ENCODE assay signal across 1 cellular context in genomic region chr3:5006755-5007202, GRCh38.
A peak's percentile ranks its signal among the peaks of the same experiment; 100 is the strongest.
TF ChIP-seq lines count a peak whose summit lies in the region.

No MANE protein-coding gene starts in this region.

TF ChIP-seq in GM12878, 131 proteins besides CTCF, POLR2A, EP300 and RAD21 (continued from another document and continues in another):
- TF ChIP-seq, protein P1, sequence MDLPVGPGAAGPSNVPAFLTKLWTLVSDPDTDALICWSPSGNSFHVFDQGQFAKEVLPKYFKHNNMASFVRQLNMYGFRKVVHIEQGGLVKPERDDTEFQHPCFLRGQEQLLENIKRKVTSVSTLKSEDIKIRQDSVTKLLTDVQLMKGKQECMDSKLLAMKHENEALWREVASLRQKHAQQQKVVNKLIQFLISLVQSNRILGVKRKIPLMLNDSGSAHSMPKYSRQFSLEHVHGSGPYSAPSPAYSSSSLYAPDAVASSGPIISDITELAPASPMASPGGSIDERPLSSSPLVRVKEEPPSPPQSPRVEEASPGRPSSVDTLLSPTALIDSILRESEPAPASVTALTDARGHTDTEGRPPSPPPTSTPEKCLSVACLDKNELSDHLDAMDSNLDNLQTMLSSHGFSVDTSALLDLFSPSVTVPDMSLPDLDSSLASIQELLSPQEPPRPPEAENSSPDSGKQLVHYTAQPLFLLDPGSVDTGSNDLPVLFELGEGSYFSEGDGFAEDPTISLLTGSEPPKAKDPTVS (IDR thresholded peaks at IDR 0.05; ENCODE audit: low read depth, low read length) = no peak
- TF ChIP-seq RFX5 (IDR thresholded peaks at IDR 0.05; ENCODE audit: low read depth, low read length) (no peak), ZNF687 (IDR thresholded peaks at IDR 0.05) (peak; percentile 94), ZBTB40 (IDR thresholded peaks at IDR 0.05; ENCODE audit: borderline replicate concordance) (no peak), ZNF274 (IDR thresholded peaks at IDR 0.05; ENCODE audit: insufficient read depth, insufficient read length) (no peak), MTA3 (IDR thresholded peaks at IDR 0.05; ENCODE audit: borderline replicate concordance, low read length) (no peak), NR2C2 (IDR thresholded peaks at IDR 0.05; ENCODE audit: borderline replicate concordance, control insufficient read depth, insufficient read length, low read depth) (no peak), ZBTB11 (CRISPR knock-in tag; IDR thresholded peaks at IDR 0.05) (no peak), YY1 (IDR thresholded peaks at IDR 0.05; ENCODE audit: low read depth, low read length) (peak; percentile 56), POLR2AphosphoS2 (IDR thresholded peaks at IDR 0.05; ENCODE audit: low read depth, low read length) (0 out of 2 replicates have a peak, but pooled peaks have one; percentile 70), SUZ12 (IDR thresholded peaks at IDR 0.05; ENCODE audit: unreplicated experiment) (no peak), BMI1 (IDR thresholded peaks at IDR 0.05; ENCODE audit: borderline replicate concordance) (peak; percentile 87; the same call in 1 of the 2 replicates), MAX (IDR thresholded peaks at IDR 0.05; ENCODE audit: low read depth, low read length) (no peak), RB1 (IDR thresholded peaks at IDR 0.05; ENCODE audit: borderline replicate concordance) (peak; percentile 89; the same call in 1 of the 2 replicates), ESRRA (IDR thresholded peaks at IDR 0.05; ENCODE audit: low read length) (no peak), ZBED1 (IDR thresholded peaks at IDR 0.05; ENCODE audit: borderline replicate concordance) (peak; percentile 64; the same call in 1 of the 2 replicates), DPF2 (IDR thresholded peaks at IDR 0.05) (peak; percentile 98), NFIC (IDR thresholded peaks at IDR 0.05; ENCODE audit: low read depth, low read length) (no peak), TCF7 (IDR thresholded peaks at IDR 0.05; ENCODE audit: borderline replicate concordance) (peak; percentile 47; the same call in 1 of the 2 replicates), ELK1 (IDR thresholded peaks at IDR 0.05; ENCODE audit: low read depth, low read length) (no peak), GABPA (IDR thresholded peaks at IDR 0.05; ENCODE audit: low read depth) (no peak), IKZF2 (IDR thresholded peaks at IDR 0.05) (peak; percentile 100), GATAD2B (conservative IDR thresholded peaks at IDR 0.05; ENCODE audit: low read depth) (peak; percentile 75), RELA (IDR thresholded peaks at IDR 0.05; ENCODE audit: borderline replicate concordance, partially characterized antibody) (peak; percentile 99), IRF4 (IDR thresholded peaks at IDR 0.05; ENCODE audit: low read depth, low read length) (peak; percentile 94), RCOR1 (conservative IDR thresholded peaks at IDR 0.05; ENCODE audit: low read depth, low read length) (peak; percentile 85; the same call in 1 of the 2 replicates), SMC3 (IDR thresholded peaks at IDR 0.05; ENCODE audit: borderline replicate concordance, low read length) (no peak), SIN3A (IDR thresholded peaks at IDR 0.05; ENCODE audit: low read depth, low read length) (no peak), PML (IDR thresholded peaks at IDR 0.05; ENCODE audit: low read length) (no peak), MEF2A (IDR thresholded peaks at IDR 0.05; ENCODE audit: insufficient read depth, low read depth, low read length) (peak; percentile 68; the same call in 1 of the 2 replicates)
- TF ChIP-seq, protein P2, sequence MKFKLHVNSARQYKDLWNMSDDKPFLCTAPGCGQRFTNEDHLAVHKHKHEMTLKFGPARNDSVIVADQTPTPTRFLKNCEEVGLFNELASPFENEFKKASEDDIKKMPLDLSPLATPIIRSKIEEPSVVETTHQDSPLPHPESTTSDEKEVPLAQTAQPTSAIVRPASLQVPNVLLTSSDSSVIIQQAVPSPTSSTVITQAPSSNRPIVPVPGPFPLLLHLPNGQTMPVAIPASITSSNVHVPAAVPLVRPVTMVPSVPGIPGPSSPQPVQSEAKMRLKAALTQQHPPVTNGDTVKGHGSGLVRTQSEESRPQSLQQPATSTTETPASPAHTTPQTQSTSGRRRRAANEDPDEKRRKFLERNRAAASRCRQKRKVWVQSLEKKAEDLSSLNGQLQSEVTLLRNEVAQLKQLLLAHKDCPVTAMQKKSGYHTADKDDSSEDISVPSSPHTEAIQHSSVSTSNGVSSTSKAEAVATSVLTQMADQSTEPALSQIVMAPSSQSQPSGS (IDR thresholded peaks at IDR 0.05; ENCODE audit: low read length) = no peak
- TF ChIP-seq, protein P3, sequence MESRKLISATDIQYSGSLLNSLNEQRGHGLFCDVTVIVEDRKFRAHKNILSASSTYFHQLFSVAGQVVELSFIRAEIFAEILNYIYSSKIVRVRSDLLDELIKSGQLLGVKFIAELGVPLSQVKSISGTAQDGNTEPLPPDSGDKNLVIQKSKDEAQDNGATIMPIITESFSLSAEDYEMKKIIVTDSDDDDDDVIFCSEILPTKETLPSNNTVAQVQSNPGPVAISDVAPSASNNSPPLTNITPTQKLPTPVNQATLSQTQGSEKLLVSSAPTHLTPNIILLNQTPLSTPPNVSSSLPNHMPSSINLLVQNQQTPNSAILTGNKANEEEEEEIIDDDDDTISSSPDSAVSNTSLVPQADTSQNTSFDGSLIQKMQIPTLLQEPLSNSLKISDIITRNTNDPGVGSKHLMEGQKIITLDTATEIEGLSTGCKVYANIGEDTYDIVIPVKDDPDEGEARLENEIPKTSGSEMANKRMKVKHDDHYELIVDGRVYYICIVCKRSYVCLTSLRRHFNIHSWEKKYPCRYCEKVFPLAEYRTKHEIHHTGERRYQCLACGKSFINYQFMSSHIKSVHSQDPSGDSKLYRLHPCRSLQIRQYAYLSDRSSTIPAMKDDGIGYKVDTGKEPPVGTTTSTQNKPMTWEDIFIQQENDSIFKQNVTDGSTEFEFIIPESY (IDR thresholded peaks at IDR 0.05) = 0 out of 2 replicates have a peak, but pooled peaks have one; percentile 29
- TF ChIP-seq, protein P4, sequence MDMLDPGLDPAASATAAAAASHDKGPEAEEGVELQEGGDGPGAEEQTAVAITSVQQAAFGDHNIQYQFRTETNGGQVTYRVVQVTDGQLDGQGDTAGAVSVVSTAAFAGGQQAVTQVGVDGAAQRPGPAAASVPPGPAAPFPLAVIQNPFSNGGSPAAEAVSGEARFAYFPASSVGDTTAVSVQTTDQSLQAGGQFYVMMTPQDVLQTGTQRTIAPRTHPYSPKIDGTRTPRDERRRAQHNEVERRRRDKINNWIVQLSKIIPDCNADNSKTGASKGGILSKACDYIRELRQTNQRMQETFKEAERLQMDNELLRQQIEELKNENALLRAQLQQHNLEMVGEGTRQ (IDR thresholded peaks at IDR 0.05; ENCODE audit: borderline replicate concordance, low read depth, low read length) = peak; percentile 16; the same call in 1 of the 2 replicates
